In the genomic region with DNA sequence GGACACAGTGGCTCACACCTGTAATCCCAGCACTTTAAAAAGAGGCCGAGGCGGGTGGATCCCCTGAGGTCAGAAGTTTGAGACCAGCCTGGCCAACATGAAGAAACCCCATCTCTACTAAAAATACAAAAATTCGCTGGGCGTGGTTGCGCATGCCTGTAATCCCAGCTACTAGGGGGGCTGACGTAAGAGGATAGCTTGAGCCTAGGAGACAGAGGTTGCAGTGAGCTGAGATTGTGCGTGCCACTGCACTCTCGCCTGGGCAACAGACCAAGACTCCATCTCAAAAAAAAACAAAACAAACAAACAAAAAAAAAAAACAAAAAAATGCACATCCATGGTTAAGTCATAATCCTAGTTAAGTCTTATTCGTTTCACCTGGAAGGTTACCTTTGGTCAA, we compare ENCODE assay signal across 2 cellular contexts.
TF ChIP-seq lines count a peak whose summit lies in the region.

No MANE protein-coding gene starts in this region.

TF ChIP-seq in K562, 482 proteins besides CTCF, POLR2A, EP300 and RAD21:
- 0 out of 2 replicates have a peak, but pooled peaks have one; percentile 23 for TF ChIP-seq PHF21A (IDR thresholded peaks at IDR 0.05; ENCODE audit: borderline replicate concordance, low read depth)

TF ChIP-seq in HepG2, 621 proteins besides CTCF, POLR2A, EP300 and RAD21:
- 0 out of 2 replicates have a peak, but pooled peaks have one; percentile 23 for TF ChIP-seq KDM2A (CRISPR knock-in tag; IDR thresholded peaks at IDR 0.05; ENCODE audit: borderline replicate concordance, low read depth)
